In the genomic region with DNA sequence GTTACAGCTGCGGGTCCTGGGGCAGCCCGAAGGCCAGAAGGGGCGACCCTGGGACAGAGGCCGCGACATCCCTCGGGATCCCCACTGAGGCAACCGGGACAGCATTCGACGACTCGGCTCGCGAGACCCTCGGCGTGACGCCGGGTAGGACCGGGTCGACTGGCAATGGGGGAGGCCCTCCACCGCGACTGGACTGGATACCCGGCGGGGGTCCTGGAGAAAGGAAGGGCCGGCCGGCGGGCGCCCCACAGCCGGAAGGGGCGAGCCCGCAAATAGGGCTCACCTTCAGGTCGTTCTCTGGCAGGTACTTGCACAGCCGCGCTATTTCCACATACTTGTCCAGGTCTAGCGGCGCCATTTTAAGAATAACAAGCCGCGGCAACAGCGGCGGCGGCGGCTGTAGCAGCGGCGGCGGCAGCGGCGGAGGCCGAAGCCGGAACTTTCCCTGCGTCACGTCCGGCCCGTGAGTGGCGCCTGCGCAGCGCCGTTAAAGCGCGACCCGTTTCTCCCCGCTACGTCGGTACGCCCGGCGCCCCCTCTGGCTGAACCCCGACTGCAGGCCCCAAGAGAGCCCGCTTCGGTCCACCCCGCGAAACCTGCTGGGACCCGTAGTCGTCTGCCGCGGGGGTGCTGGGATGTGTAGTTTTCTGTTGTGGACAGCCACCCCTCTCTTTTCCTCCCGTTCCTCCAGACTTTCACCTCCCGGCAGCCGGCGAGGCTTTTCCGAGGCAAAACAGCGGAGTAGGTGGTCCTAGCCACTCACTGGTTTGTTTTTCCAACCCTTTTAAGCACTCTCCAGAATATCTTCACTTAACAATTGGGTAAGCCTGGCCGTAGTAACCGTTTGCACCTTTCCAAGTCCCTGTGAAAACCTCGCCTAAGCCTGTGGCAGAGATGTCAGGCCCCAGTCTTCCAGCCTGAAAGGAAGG, we compare ENCODE assay signal across 8 cellular contexts. TPM values are rescaled to one million over a fixed set of nuclear protein-coding genes. Genes with fewer than 3 reads are reported as not detected.
DNase-seq lines count a peak whose midpoint lies in the region; ATAC-seq and TF ChIP-seq lines count a peak whose summit lies in the region.

PPP6C (minus strand) TSS at position 443 of the 929 bp plus-strand sequence; CDS start at position 358, 85 bp downstream.

- H3K27me3 ChIP-seq in Panc1 (ENCODE audit: control insufficient read depth, insufficient read depth, low read length), result no peaks in the 10 kb centered on the region
- no peaks in the 10 kb centered on the region for H3K27me3 ChIP-seq in esophagus muscularis mucosa

- TF ChIP-seq EP300 in esophagus muscularis mucosa (IDR thresholded peaks at IDR 0.05), result no peak

- CTCF ChIA-PET in Panc1 (lab: Charles Lee), result no interaction called here

- POLR2A ChIA-PET in Panc1 (lab: Charles Lee), result no interaction called here

- WGBS in esophagus muscularis mucosa, result under 1% methylated on average over 55 of the region's 82 CpGs

- peak; percentile 75 for TF ChIP-seq POLR2A in esophagus muscularis mucosa (IDR thresholded peaks at IDR 0.05; ENCODE audit: low read depth)

- H3K36me3 ChIP-seq in Panc1 (ENCODE audit: control insufficient read depth, insufficient read depth, low read length), result peaks cover 4% of the 10 kb centered on the region; the same call in 1 of the 2 replicates
- H3K36me3 ChIP-seq in esophagus muscularis mucosa, result no peaks in the 10 kb centered on the region

- peak within 1 kb of the TSS; percentile 89 to 93 for H3K4me3 ChIP-seq in Panc1 (ENCODE audit: low read depth in 2 of 2, low read length in 2 of 2)
- H3K4me3 ChIP-seq in esophagus muscularis mucosa, result peak within 1 kb of the TSS; percentile 82 to 99 (median 95)

- no TSS peak for BruUV-seq in Panc1 (replicated peaks; lab: Mats Ljungman, UMichigan)

- peak; percentile 84 for DNase-seq in DMS79 (lab: John Stamatoyannopoulos, UW)
- peak; percentile 87 for DNase-seq in KG1 (lab: John Stamatoyannopoulos, UW)
- peak; percentile 67 for DNase-seq in Panc1 (ENCODE audit: low read depth, low spot score)
- peak; percentile 98 for DNase-seq in activated T-cell treated with anti-CD3 and anti-CD28 coated beads, Interleukin-2, amount 50 U/mL, for 48 hours
- DNase-seq in esophagus muscularis mucosa (ENCODE audit: extremely low spot score), result peak; percentile 98
- peak; percentile 97 for DNase-seq in myocyte (ENCODE audit: low read depth)
- DNase-seq in stimulated activated CD8-positive, alpha-beta memory T cell treated with anti-CD3 and anti-CD28 coated beads, Interleukin-7, amount 100 ng/mL, for 48 hours (ENCODE audit: extremely low read depth in 1 of 2, low read depth in 1 of 2), result peak; percentile 96 to 98

- in situ Hi-C loops in Panc1 (cut with HindIII; ENCODE audit: low pct_unique_long_range_greater_than_20kb, low sequenced_read_pairs), result no loop called here

- H3K9me3 ChIP-seq in Panc1 (ENCODE audit: control insufficient read depth, insufficient read depth, low read depth, low read length), result no peaks in the 10 kb centered on the region
- H3K9me3 ChIP-seq in esophagus muscularis mucosa, result no peaks in the 10 kb centered on the region

- ATAC-seq in GM21723 (IDR thresholded peaks at IDR 0.05; ENCODE audit: unreplicated experiment) (peak; percentile 96), Panc1 (peak; percentile 99)

- H3K27ac ChIP-seq in Panc1 (ENCODE audit: low read length) (peak within 1 kb of the TSS; percentile 91), esophagus muscularis mucosa (replicated peaks in 1 of 4) (peak within 1 kb of the TSS; percentile 96 to 99 (median 97))

- intact Hi-C loops in Panc1 (cut with micrococcal nuclease; ENCODE audit: unreplicated experiment) (no loop called here), esophagus muscularis mucosa (cut with DNase I) (loop anchor here (10.0 kb wide), 1 partner anchor 325 kb away; the partner anchor contains the start of genes ARPC5L and RPL35)

- TF ChIP-seq CTCF in Panc1 (IDR thresholded peaks at IDR 0.05) (peak; percentile 79), esophagus muscularis mucosa (IDR thresholded peaks at IDR 0.05) (peak; percentile 48 to 68 (median 65))

- H3K4me1 ChIP-seq in Panc1 (ENCODE audit: control insufficient read depth, insufficient read depth, low read length) (no peaks in the 10 kb centered on the region), esophagus muscularis mucosa (peaks cover 41 to 59% (median 55%) of the 10 kb centered on the region in 4 donors)

RNA-seq across cellular contexts. Expression of gene PPP6C, which starts in this region (rescaled TPM):
- total RNA-seq in Panc1 (2021; ENCODE audit: unreplicated experiment), result 27.3 TPM
- polyA plus RNA-seq in Panc1 (2012; ENCODE audit: insufficient read length), result 19.0 TPM
- 10 to 100 TPM; 22.1 to 38.4 (median 34.9) TPM for total RNA-seq in esophagus muscularis mucosa
- total RNA-seq in myocyte, result 37.8 and 39.0 TPM in 2 replicates
- 21.3 TPM for polyA plus RNA-seq in myocyte (2012)

Comparison
In these comparisons a context has a peak if more than half of its experiments do, and no peak if none do; other contexts are left out.
1. Peak in every context shown above with its lines: DNase-seq, ATAC-seq, H3K4me3 ChIP-seq and H3K27ac ChIP-seq.